In genomic region chr2:188345439-188345838, GRCh38 we compare ENCODE assay signal across 24 cellular contexts. TPM values are rescaled to one million over a fixed set of nuclear protein-coding genes. Genes with fewer than 3 reads are reported as not detected.
DNase-seq lines count a peak whose midpoint lies in the region; ATAC-seq, FAIRE-seq and TF ChIP-seq lines count a peak whose summit lies in the region.
"Had no signal": no experiment of that assay in that cellular context is flagged by ENCODE, and none has a peak within 500 bp of the region (broad histone marks: within the 10 kb centered on the region; RNA-seq: fewer than 3 reads in every experiment).

No MANE protein-coding gene starts in this region.

- TF ChIP-seq POLR2A in GM12878 (IDR thresholded peaks at IDR 0.05; ENCODE audit: low read depth, low read length): no peak

- H3K27ac Mint-ChIP-seq in osteocyte (ENCODE audit: unreplicated experiment): peak overlapping the region; percentile 42
- H3K27ac Mint-ChIP-seq: activated naive CD4-positive, alpha-beta T cell treated with anti-CD3 and anti-CD28 coated beads, Interleukin-2, amount 10 ng/mL, durations not matched to agents 7 days and 5 days; endodermal cell had no signal

- H3K9me3 ChIP-seq in GM12878 (replicated peaks; ENCODE audit: control insufficient read depth, insufficient read depth, low read length): no peaks in the 10 kb centered on the region
- H3K9me3 ChIP-seq: body of pancreas, mucosa of descending colon, prostate gland had no signal

- H3K9me3 Mint-ChIP-seq in osteocyte (ENCODE audit: unreplicated experiment): no peaks in the 10 kb centered on the region
- H3K9me3 Mint-ChIP-seq: activated naive CD4-positive, alpha-beta T cell treated with anti-CD3 and anti-CD28 coated beads, Interleukin-2, amount 10 ng/mL, durations not matched to agents 7 days and 5 days; endodermal cell; neural crest cell had no signal

- POLR2A ChIA-PET in GM12878 (lab: Charles Lee): no interaction called here

- ATAC-seq in GM19395 (IDR thresholded peaks at IDR 0.05; ENCODE audit: unreplicated experiment) (peak; percentile 46), GM12878 (peak; percentile 31; the same call in 1 of the 3 replicates), GM18517 (IDR thresholded peaks at IDR 0.05; ENCODE audit: unreplicated experiment) (no peak)
- ATAC-seq: body of pancreas, mucosa of descending colon had no signal

- H3K9ac ChIP-seq in GM12878 (ENCODE audit: control insufficient read depth, insufficient read depth, low read length): no peak overlapping the region

- H3K27ac ChIP-seq in GM12878 (ENCODE audit: control insufficient read depth, insufficient read depth): no peak overlapping the region
- H3K27ac ChIP-seq: body of pancreas, prostate gland, skin epidermis had no signal

- no peak overlapping the region for H2AFZ ChIP-seq in GM12878 (ENCODE audit: control insufficient read depth, low read depth, low read length)

- FAIRE-seq in GM12878 (lab: Jason Lieb, UNC): no peak
- no peak for FAIRE-seq in GM19239 (lab: Jason Lieb, UNC)
- FAIRE-seq: colon had no signal

- no peaks in the 10 kb centered on the region for H3K27me3 ChIP-seq in GM12878 (replicated peaks in 1 of 2; ENCODE audit: control insufficient read depth in 2 of 2, insufficient read depth in 2 of 2, low read length in 1 of 2)
- H3K27me3 ChIP-seq: body of pancreas had no signal

- H4K20me1 ChIP-seq in GM12878 (ENCODE audit: control insufficient read depth, insufficient read depth): no peaks in the 10 kb centered on the region

- no peak for TF ChIP-seq EP300 in GM12878 (IDR thresholded peaks at IDR 0.05; ENCODE audit: borderline replicate concordance in 1 of 2, control insufficient read depth in 1 of 2, low read depth in 2 of 2, low read length in 2 of 2)

- no peak overlapping the region for H3K4me2 ChIP-seq in GM12878 (ENCODE audit: control insufficient read depth, insufficient read depth)

- TF ChIP-seq RAD21 in GM12878 (IDR thresholded peaks at IDR 0.05; ENCODE audit: insufficient read depth, low read depth, low read length): no peak

- CTCF ChIA-PET in GM12878 (lab: Yijun Ruan, JAX): no interaction called here

- H3K4me3 ChIP-seq in GM12878: no peak overlapping the region
- H3K4me3 ChIP-seq: body of pancreas, mucosa of descending colon, prostate gland, skin epidermis had no signal

- H3K4me1 Mint-ChIP-seq in osteocyte (ENCODE audit: unreplicated experiment): peaks cover 26% of the 10 kb centered on the region
- H3K4me1 Mint-ChIP-seq: activated naive CD4-positive, alpha-beta T cell treated with anti-CD3 and anti-CD28 coated beads, Interleukin-2, amount 10 ng/mL, durations not matched to agents 7 days and 5 days; CD4-positive, CD25-positive, alpha-beta regulatory T cell had no signal

- intact Hi-C loops in GM12878 (cut with micrococcal nuclease; ENCODE audit: unreplicated experiment): no loop called here

- in situ Hi-C loops in GM12878 (cut with MboI): no loop called here

- SMC1A ChIA-PET in GM12878 (lab: Charles Lee; ENCODE audit: uncharacterized antibody, unreplicated experiment): no interaction called here

- H3K4me1 ChIP-seq in GM12878 (ENCODE audit: control insufficient read depth, insufficient read depth, low read length): no peaks in the 10 kb centered on the region
- H3K4me1 ChIP-seq: prostate gland had no signal

- H3K36me3 Mint-ChIP-seq in osteocyte (ENCODE audit: unreplicated experiment): no peaks in the 10 kb centered on the region
- H3K36me3 Mint-ChIP-seq: activated naive CD4-positive, alpha-beta T cell treated with anti-CD3 and anti-CD28 coated beads, Interleukin-2, amount 10 ng/mL, durations not matched to agents 7 days and 5 days; CD4-positive, CD25-positive, alpha-beta regulatory T cell had no signal

- H3K4me3 Mint-ChIP-seq in osteocyte (ENCODE audit: unreplicated experiment): no peak overlapping the region
- H3K4me3 Mint-ChIP-seq: activated naive CD4-positive, alpha-beta T cell treated with anti-CD3 and anti-CD28 coated beads, Interleukin-2, amount 10 ng/mL, durations not matched to agents 7 days and 5 days; CD4-positive, CD25-positive, alpha-beta regulatory T cell; endodermal cell; neural crest cell had no signal

- H3K27me3 Mint-ChIP-seq in osteocyte (ENCODE audit: unreplicated experiment): no peaks in the 10 kb centered on the region
- H3K27me3 Mint-ChIP-seq: activated naive CD4-positive, alpha-beta T cell treated with anti-CD3 and anti-CD28 coated beads, Interleukin-2, amount 10 ng/mL, durations not matched to agents 7 days and 5 days; CD4-positive, CD25-positive, alpha-beta regulatory T cell had no signal

- peak; percentile 21 for DNase-seq in MV-4-11 (lab: John Stamatoyannopoulos, UW)
- no peak for DNase-seq in GM12878 (ENCODE audit: low read depth, low spot score)
- DNase-seq in osteocyte (ENCODE audit: extremely low spot score, unreplicated experiment): no peak
- DNase-seq in NCI-H774 (lab: John Stamatoyannopoulos, UW): no peak
- no peak for DNase-seq in GM19239 (ENCODE audit: insufficient read length, low spot score)
- DNase-seq: activated CD4-positive, alpha-beta T cell treated with anti-CD3 and anti-CD28 coated beads for 1 hour; activated CD8-positive, alpha-beta memory T cell treated with anti-CD3 and anti-CD28 coated beads for 24 hours; activated naive CD4-positive, alpha-beta T cell treated with anti-CD3 and anti-CD28 coated beads, Interleukin-2, amount 10 ng/mL, durations not matched to agents 7 days and 5 days; activated T-cell treated with anti-CD3 and anti-CD28 coated beads, Interleukin-2, amount 50 U/mL, for 48 hours; body of pancreas; CD4-positive, CD25-positive, alpha-beta regulatory T cell; endodermal cell; GDM1; mucosa of descending colon; NCI-H1092 treated with DMSO at 0.1 percent for 48 hours; NCI-H2081; NK-92 treated with Interleukin-12 subunit alpha and Interleukin-12 subunit beta, amount 100 ng/mL, for 24 hours; stimulated activated naive CD4-positive, alpha-beta T cell treated with Interleukin-2 at 50 U/mL for 16 hours had no signal

- H3K36me3 ChIP-seq in GM12878 (ENCODE audit: control insufficient read depth in 2 of 2, insufficient read depth in 2 of 2, low read length in 1 of 2): no peaks in the 10 kb centered on the region
- H3K36me3 ChIP-seq: prostate gland had no signal

- TF ChIP-seq CTCF in GM12878 (IDR thresholded peaks at IDR 0.05 in 2 of 3, conservative IDR thresholded peaks at IDR 0.05 in 1 of 3; ENCODE audit: control insufficient read depth in 2 of 3, extremely low read depth in 1 of 3, insufficient read depth in 1 of 3, low read depth in 3 of 3, low read length in 3 of 3): no peak
- no peak for TF ChIP-seq CTCF in osteocyte (IDR thresholded peaks at IDR 0.05)

- BruUV-seq in GM12878 (replicated peaks; lab: Mats Ljungman, UMichigan): no TSS peak

- H3K79me2 ChIP-seq in GM12878 (ENCODE audit: control insufficient read depth, insufficient read depth, low read length): no peaks in the 10 kb centered on the region

- RAD21 ChIA-PET in GM12878 (lab: Charles Lee; ENCODE audit: unreplicated experiment): no interaction called here

TF ChIP-seq in GM12878, 131 proteins besides CTCF, POLR2A, EP300 and RAD21:
- TF ChIP-seq JUNB (IDR thresholded peaks at IDR 0.05) (no peak), MEF2B (IDR thresholded peaks at IDR 0.05; ENCODE audit: partially characterized antibody, poor library complexity, severe bottlenecking) (no peak), RFX5 (IDR thresholded peaks at IDR 0.05; ENCODE audit: low read depth, low read length) (no peak), E4F1 (IDR thresholded peaks at IDR 0.05; ENCODE audit: borderline replicate concordance, partially characterized antibody) (no peak)

RNA-seq across cellular contexts. Expression of gene GULP1, which starts 53.8 kb away (rescaled TPM):
- total RNA-seq in GM12878 (2013; cell fraction: nucleolus; rRNA removed): 0.04 TPM in 1 of 2 replicates, not detected in the other
- total RNA-seq in GM12878 (2014; rRNA removed) (not detected in 2 replicates), GM12878 (2014; rRNA removed; fragmentation: Illumina TruSeq; extraction: Trizol) (0.09 TPM in 1 of 2 replicates, not detected in the other), GM12878 (2021) (0.13 TPM in 1 of 2 replicates, not detected in the other), osteocyte (36.7 and 44.2 TPM in 2 replicates)
- polyA plus RNA-seq in GM12878 (2011; ENCODE audit: low read depth): not detected
- polyA plus RNA-seq in GM12878 (2011; rRNA removed) (1.3 and 2.1 TPM in 2 replicates), GM12878 (2014; fragmentation: Illumina TruSeq; extraction: Trizol) (not detected in 2 replicates), GM12878 (2014; fragmentation: Nextera tagmentation; extraction: Ambion mirVana) (under 1 TPM in 1 of 2 experiments, not detected in 1; 0.02 TPM), GM12878 (2014; rRNA removed) (not detected in 2 replicates), GM12878 (2016; fragmentation: Nextera tagmentation; extraction: Ambion mirVana) (under 1 TPM; 0.15 to 0.39 TPM)
- polyA plus RNA-seq in GM12878 (2011; cell fraction: cytosol; rRNA removed): 0.58 and 0.85 TPM in 2 replicates
- 0.35 and 0.54 TPM in 2 replicates for polyA plus RNA-seq in GM12878 (2011; cell fraction: nucleus; rRNA removed)
- polyA plus RNA-seq in GM12878 (2012): 0.03 TPM in 1 of 2 replicates, not detected in the other
- polyA minus RNA-seq in GM12878 (2011; rRNA and poly(A)+ RNA removed): 0.98 and 2.6 TPM in 2 replicates
- not detected in 2 replicates for polyA minus RNA-seq in GM12878 (2011; cell fraction: cytosol; rRNA and poly(A)+ RNA removed)
- polyA minus RNA-seq in GM12878 (2011; cell fraction: nucleus; rRNA and poly(A)+ RNA removed): 0.97 and 1.5 TPM in 2 replicates
- total RNA-seq: CD4-positive, CD25-positive, alpha-beta regulatory T cell had no signal
- polyA plus RNA-seq: CD4-positive, CD25-positive, alpha-beta regulatory T cell had no signal

Comparison
In these comparisons a context has a peak if more than half of its experiments do, and no peak if none do; other contexts are left out.
1. RNA of gene GULP1, which starts 53.8 kb away (total RNA-seq): 36.7 to 44.2 TPM in osteocyte; 0.04 to 0.13 TPM in GM12878; every median in the first group is over 10 times any median in the second.